ENCODE assay signal across 27 cellular contexts in genomic region chr9:86636614-86637013, GRCh38.
"Had no signal": no experiment of that assay in that cellular context is flagged by ENCODE, and none has a peak within 500 bp of the region (broad histone marks: within the 10 kb centered on the region; RNA-seq: fewer than 3 reads in every experiment).

No MANE protein-coding gene starts in this region.

- H3K4me3 ChIP-seq: adrenal gland, esophagus muscularis mucosa, skin epidermis, upper lobe of left lung had no signal

- H3K4me1 ChIP-seq: adrenal gland, upper lobe of left lung had no signal

- DNase-seq: activated CD4-positive, alpha-beta T cell treated with anti-CD3 and anti-CD28 coated beads for 48 hours; activated CD4-positive, alpha-beta T cell treated with anti-CD3 and anti-CD28 coated beads, Interleukin-2, amount 50 U/mL, for 48 hours; activated CD8-positive, alpha-beta memory T cell treated with anti-CD3 and anti-CD28 coated beads, Interleukin-2, amount 50 U/mL, for 4 hours; activated effector memory CD4-positive, alpha-beta T cell treated with anti-CD3 and anti-CD28 coated beads, Interleukin-2, amount 50 U/mL, for 16 hours; activated naive CD4-positive, alpha-beta T cell treated with anti-CD3 and anti-CD28 coated beads for 36 hours; activated naive CD8-positive, alpha-beta T cell treated with anti-CD3 and anti-CD28 coated beads for 36 hours; activated T-cell treated with anti-CD3 and anti-CD28 coated beads, Interleukin-2, amount 50 U/mL, for 1 hour; adrenal gland; brain microvascular endothelial cell; effector CD4-positive, alpha-beta T cell; foreskin melanocyte; left colon; mammary epithelial cell; naive B cell; stimulated activated CD4-positive, alpha-beta T cell treated with anti-CD3 and anti-CD28 coated beads, Interleukin-4, amount 100 ng/mL, for 4 hours; stimulated activated CD8-positive, alpha-beta memory T cell treated with anti-CD3 and anti-CD28 coated beads, Interleukin-4, amount 100 ng/mL, for 48 hours; stimulated activated naive CD8-positive, alpha-beta T cell treated with anti-CD3 and anti-CD28 coated beads, Interleukin-15, amount 100 ng/mL, for 72 hours; T-helper 9 cell; upper lobe of left lung; WERI-Rb-1 had no signal

- H3K27ac ChIP-seq: adrenal gland, brain microvascular endothelial cell, esophagus muscularis mucosa, skin epidermis, upper lobe of left lung, WERI-Rb-1 had no signal

- H3K9me3 Mint-ChIP-seq: activated naive CD4-positive, alpha-beta T cell treated with anti-CD3 and anti-CD28 coated beads for 36 hours; activated naive CD8-positive, alpha-beta T cell treated with anti-CD3 and anti-CD28 coated beads for 36 hours; activated T-helper 1 cell treated with anti-CD3 and anti-CD28 coated beads, Interleukin-12 subunit alpha, Interleukin-12 subunit beta, Interleukin-2, Interleukin-4 antibody, amounts not matched to agents 30 ng/mL and 10 ng/mL and 1 ng/mL, durations not matched to agents 14 hours and 24 hours and 36 hours; central memory CD8-positive, alpha-beta T cell; dendritic cell treated with granulocyte-macrophage colony-stimulating factor and Interleukin-4, amounts not matched to agents 40 ng/mL and 50 ng/mL, for 4 days; mesothelial cell of epicardium; stimulated activated naive CD8-positive, alpha-beta T cell treated with anti-CD3 and anti-CD28 coated beads, Interleukin-15, amount 100 ng/mL, for 72 hours had no signal

- H3K27me3 ChIP-seq: adrenal gland, brain microvascular endothelial cell, esophagus muscularis mucosa, upper lobe of left lung had no signal

- H3K27ac Mint-ChIP-seq: activated naive CD4-positive, alpha-beta T cell treated with anti-CD3 and anti-CD28 coated beads for 36 hours; activated naive CD8-positive, alpha-beta T cell treated with anti-CD3 and anti-CD28 coated beads for 36 hours; activated T-helper 1 cell treated with anti-CD3 and anti-CD28 coated beads, Interleukin-12 subunit alpha, Interleukin-12 subunit beta, Interleukin-2, Interleukin-4 antibody, amounts not matched to agents 30 ng/mL and 10 ng/mL and 1 ng/mL, durations not matched to agents 14 hours and 24 hours and 36 hours; dendritic cell treated with granulocyte-macrophage colony-stimulating factor and Interleukin-4, amounts not matched to agents 40 ng/mL and 50 ng/mL, for 4 days; mesothelial cell of epicardium; naive B cell; stimulated activated memory B cell treated with anti-CD40 and anti-IgM and Interleukin-4, amounts not matched to agents 10 μg/mL and 1 μg/mL and 100 μg/mL, for 72 hours; stimulated activated naive CD8-positive, alpha-beta T cell treated with anti-CD3 and anti-CD28 coated beads, Interleukin-15, amount 100 ng/mL, for 72 hours had no signal

- H3K9me3 ChIP-seq: adrenal gland had no signal

- H3K36me3 Mint-ChIP-seq: activated naive CD8-positive, alpha-beta T cell treated with anti-CD3 and anti-CD28 coated beads for 36 hours; mesothelial cell of epicardium; naive B cell; stimulated activated memory B cell treated with anti-CD40 and anti-IgM and Interleukin-4, amounts not matched to agents 10 μg/mL and 1 μg/mL and 100 μg/mL, for 72 hours had no signal

- H3K4me3 Mint-ChIP-seq: activated naive CD4-positive, alpha-beta T cell treated with anti-CD3 and anti-CD28 coated beads for 36 hours; activated naive CD8-positive, alpha-beta T cell treated with anti-CD3 and anti-CD28 coated beads for 36 hours; activated T-helper 1 cell treated with anti-CD3 and anti-CD28 coated beads, Interleukin-12 subunit alpha, Interleukin-12 subunit beta, Interleukin-2, Interleukin-4 antibody, amounts not matched to agents 30 ng/mL and 10 ng/mL and 1 ng/mL, durations not matched to agents 14 hours and 24 hours and 36 hours; central memory CD8-positive, alpha-beta T cell; dendritic cell treated with granulocyte-macrophage colony-stimulating factor and Interleukin-4, amounts not matched to agents 40 ng/mL and 50 ng/mL, for 4 days; mesothelial cell of epicardium; stimulated activated memory B cell treated with anti-CD40 and anti-IgM and Interleukin-4, amounts not matched to agents 10 μg/mL and 1 μg/mL and 100 μg/mL, for 72 hours; stimulated activated naive CD8-positive, alpha-beta T cell treated with anti-CD3 and anti-CD28 coated beads, Interleukin-15, amount 100 ng/mL, for 72 hours had no signal

- H3K4me1 Mint-ChIP-seq: central memory CD8-positive, alpha-beta T cell; naive B cell; stimulated activated memory B cell treated with anti-CD40 and anti-IgM and Interleukin-4, amounts not matched to agents 10 μg/mL and 1 μg/mL and 100 μg/mL, for 72 hours had no signal

- H3K36me3 ChIP-seq: adrenal gland, brain microvascular endothelial cell, esophagus muscularis mucosa, upper lobe of left lung, WERI-Rb-1 had no signal
